Comparison of ENCODE assay signal across 18 cellular contexts in genomic region chr4:105631818-105632400, GRCh38.
DNase-seq lines count a peak whose midpoint lies in the region; ATAC-seq and TF ChIP-seq lines count a peak whose summit lies in the region.
"Had no signal": no experiment of that assay in that cellular context is flagged by ENCODE, and none has a peak within 500 bp of the region (broad histone marks: within the 10 kb centered on the region; RNA-seq: fewer than 3 reads in every experiment).

No MANE protein-coding gene starts in this region.

- no peaks in the 10 kb centered on the region for H3K36me3 Mint-ChIP-seq in GM23338 (ENCODE audit: low read depth)
- H3K36me3 Mint-ChIP-seq in activated CD4-positive, alpha-beta T cell treated with anti-CD3 and anti-CD28 coated beads, Interleukin-2, amount 10 ng/mL, durations not matched to agents 24 days and 14 days (ENCODE audit: low read depth): no peaks in the 10 kb centered on the region
- no peaks in the 10 kb centered on the region for H3K36me3 Mint-ChIP-seq in activated CD8-positive, alpha-beta memory T cell treated with anti-CD3 and anti-CD28 coated beads, Interleukin-2, amount 10 ng/mL, durations not matched to agents 7 days and 5 days
- H3K36me3 Mint-ChIP-seq: activated naive CD4-positive, alpha-beta T cell treated with anti-CD3 and anti-CD28 coated beads, Interleukin-2, amount 50 U/mL, for 72 hours; IgD-negative memory B cell; naive thymus-derived CD8-positive, alpha-beta T cell; type B pancreatic cell had no signal

- no peak overlapping the region for H2AFZ ChIP-seq in GM23338
- H2AFZ ChIP-seq: hepatocyte had no signal

- CTCF ChIA-PET in activated CD8-positive, alpha-beta memory T cell treated with anti-CD3 and anti-CD28 coated beads, Interleukin-2, amount 10 ng/mL, durations not matched to agents 7 days and 5 days (lab: Charles Lee): interaction anchor here (1.5 kb wide), 1 partner anchor 19 kb away, joined by 3 read pairs; no protein-coding TSS in a partner anchor

- H3K4me3 Mint-ChIP-seq in GM23338: no peak overlapping the region
- no peak overlapping the region for H3K4me3 Mint-ChIP-seq in activated CD4-positive, alpha-beta T cell treated with anti-CD3 and anti-CD28 coated beads, Interleukin-2, amount 10 ng/mL, durations not matched to agents 24 days and 14 days
- no peak overlapping the region for H3K4me3 Mint-ChIP-seq in activated CD8-positive, alpha-beta memory T cell treated with anti-CD3 and anti-CD28 coated beads, Interleukin-2, amount 10 ng/mL, durations not matched to agents 7 days and 5 days
- H3K4me3 Mint-ChIP-seq: IgD-negative memory B cell; naive thymus-derived CD8-positive, alpha-beta T cell; type B pancreatic cell had no signal

- intact Hi-C loops in activated CD4-positive, alpha-beta T cell treated with anti-CD3 and anti-CD28 coated beads, Interleukin-2, amount 10 ng/mL, durations not matched to agents 24 days and 14 days (cut with micrococcal nuclease): no loop called here

- H3K27me3 ChIP-seq in GM23338 (ENCODE audit: insufficient read depth) (no peaks in the 10 kb centered on the region), RWPE2 (ENCODE audit: insufficient read depth, poor library complexity, severe bottlenecking) (no peaks in the 10 kb centered on the region), foreskin keratinocyte (no peaks in the 10 kb centered on the region)
- H3K27me3 ChIP-seq: hepatocyte, left lung, right lobe of liver had no signal

- no peaks in the 10 kb centered on the region for H3K79me2 ChIP-seq in GM23338 (replicated peaks; ENCODE audit: insufficient read depth)
- H3K79me2 ChIP-seq: hepatocyte had no signal

- H3K9me3 ChIP-seq in RWPE2 (ENCODE audit: severe bottlenecking): no peaks in the 10 kb centered on the region
- H3K9me3 ChIP-seq: left lung, right lobe of liver had no signal

- no peaks in the 10 kb centered on the region for H3K9me2 ChIP-seq in GM23338 (ENCODE audit: insufficient read depth)

- no peak overlapping the region for H3K27ac Mint-ChIP-seq in GM23338
- H3K27ac Mint-ChIP-seq in activated CD4-positive, alpha-beta T cell treated with anti-CD3 and anti-CD28 coated beads, Interleukin-2, amount 10 ng/mL, durations not matched to agents 24 days and 14 days: no peak overlapping the region
- no peak overlapping the region for H3K27ac Mint-ChIP-seq in activated CD8-positive, alpha-beta memory T cell treated with anti-CD3 and anti-CD28 coated beads, Interleukin-2, amount 10 ng/mL, durations not matched to agents 7 days and 5 days
- H3K27ac Mint-ChIP-seq: activated naive CD4-positive, alpha-beta T cell treated with anti-CD3 and anti-CD28 coated beads, Interleukin-2, amount 50 U/mL, for 72 hours; IgD-negative memory B cell; type B pancreatic cell had no signal

- no peak; the same call in 2 of the 3 replicates for ATAC-seq in GM23338
- ATAC-seq in RWPE2 (ENCODE audit: low read depth): no peak
- ATAC-seq in foreskin keratinocyte: peak; percentile 13
- no peak for ATAC-seq in activated CD8-positive, alpha-beta memory T cell treated with anti-CD3 and anti-CD28 coated beads, Interleukin-2, amount 10 ng/mL, durations not matched to agents 7 days and 5 days
- ATAC-seq: activated naive CD4-positive, alpha-beta T cell treated with anti-CD3 and anti-CD28 coated beads, Interleukin-2, amount 50 U/mL, for 72 hours; naive thymus-derived CD8-positive, alpha-beta T cell had no signal

- no peak overlapping the region for H3K4me2 ChIP-seq in GM23338
- H3K4me2 ChIP-seq: hepatocyte had no signal

- peaks cover 11% of the 10 kb centered on the region; the same call in 2 of the 3 replicates for H3K4me1 Mint-ChIP-seq in GM23338
- H3K4me1 Mint-ChIP-seq in activated CD4-positive, alpha-beta T cell treated with anti-CD3 and anti-CD28 coated beads, Interleukin-2, amount 10 ng/mL, durations not matched to agents 24 days and 14 days: no peaks in the 10 kb centered on the region
- H3K4me1 Mint-ChIP-seq in activated CD8-positive, alpha-beta memory T cell treated with anti-CD3 and anti-CD28 coated beads, Interleukin-2, amount 10 ng/mL, durations not matched to agents 7 days and 5 days: no peaks in the 10 kb centered on the region
- H3K4me1 Mint-ChIP-seq: naive thymus-derived CD8-positive, alpha-beta T cell had no signal

- H3K27me3 Mint-ChIP-seq in GM23338 (ENCODE audit: insufficient read depth, low read depth, poor library complexity): peaks cover 2% of the 10 kb centered on the region
- peaks cover 13% of the 10 kb centered on the region for H3K27me3 Mint-ChIP-seq in activated CD4-positive, alpha-beta T cell treated with anti-CD3 and anti-CD28 coated beads, Interleukin-2, amount 10 ng/mL, durations not matched to agents 24 days and 14 days
- peaks cover 23% of the 10 kb centered on the region for H3K27me3 Mint-ChIP-seq in activated CD8-positive, alpha-beta memory T cell treated with anti-CD3 and anti-CD28 coated beads, Interleukin-2, amount 10 ng/mL, durations not matched to agents 7 days and 5 days
- H3K27me3 Mint-ChIP-seq: type B pancreatic cell had no signal

- H3K4me3 ChIP-seq in GM23338 (no peak overlapping the region), RWPE2 (ENCODE audit: severe bottlenecking) (no peak overlapping the region)
- H3K4me3 ChIP-seq: hepatocyte, left lung, right lobe of liver had no signal

- no peaks in the 10 kb centered on the region for H4K20me1 ChIP-seq in GM23338 (replicated peaks; ENCODE audit: insufficient read depth)

- TF ChIP-seq CTCF in AG09319 (IDR thresholded peaks at IDR 0.05; ENCODE audit: low read depth, low read length): peak; percentile 35
- TF ChIP-seq CTCF in GM23338 (conservative IDR thresholded peaks at IDR 0.05; ENCODE audit: low read depth in 2 of 2): peak in 1 of 2 experiments; percentile 47; a peak in 3 of 4 replicates
- TF ChIP-seq CTCF in RWPE2 (IDR thresholded peaks at IDR 0.05; ENCODE audit: poor library complexity, severe bottlenecking): no peak
- TF ChIP-seq CTCF in foreskin keratinocyte (conservative IDR thresholded peaks at IDR 0.05): no peak

- H3K9me3 Mint-ChIP-seq in GM23338: no peaks in the 10 kb centered on the region
- H3K9me3 Mint-ChIP-seq in activated CD4-positive, alpha-beta T cell treated with anti-CD3 and anti-CD28 coated beads, Interleukin-2, amount 10 ng/mL, durations not matched to agents 24 days and 14 days: no peaks in the 10 kb centered on the region
- H3K9me3 Mint-ChIP-seq in activated CD8-positive, alpha-beta memory T cell treated with anti-CD3 and anti-CD28 coated beads, Interleukin-2, amount 10 ng/mL, durations not matched to agents 7 days and 5 days (ENCODE audit: low read depth): no peaks in the 10 kb centered on the region
- H3K9me3 Mint-ChIP-seq: activated naive CD4-positive, alpha-beta T cell treated with anti-CD3 and anti-CD28 coated beads, Interleukin-2, amount 50 U/mL, for 72 hours; IgD-negative memory B cell; naive thymus-derived CD8-positive, alpha-beta T cell; type B pancreatic cell had no signal

- H3F3A ChIP-seq in GM23338 (replicated peaks; ENCODE audit: low read depth): no peaks in the 10 kb centered on the region

- H3K27ac ChIP-seq in GM23338 (ENCODE audit: low read depth): no peak overlapping the region
- H3K27ac ChIP-seq in RWPE2 (ENCODE audit: poor library complexity, severe bottlenecking): peak overlapping the region; percentile 18
- peak overlapping the region; percentile 64 for H3K27ac ChIP-seq in foreskin keratinocyte
- H3K27ac ChIP-seq: hepatocyte, left lung, right lobe of liver had no signal

- DNase-seq in AG09319 (ENCODE audit: extremely low read depth, low read depth) (no peak), GM23338 (ENCODE audit: low spot score) (peak; percentile 38), RWPE2 (ENCODE audit: low spot score) (no peak), foreskin keratinocyte (no peak), T-helper 1 cell (no peak)
- DNase-seq in activated T-cell treated with anti-CD3 and anti-CD28 coated beads, Interleukin-2, amount 50 U/mL, for 48 hours: no peak
- no peak for DNase-seq in activated CD4-positive, alpha-beta T cell treated with anti-CD3 and anti-CD28 coated beads, Interleukin-2, amount 10 ng/mL, durations not matched to agents 24 days and 14 days
- no peak for DNase-seq in activated CD8-positive, alpha-beta memory T cell treated with anti-CD3 and anti-CD28 coated beads, Interleukin-2, amount 10 ng/mL, durations not matched to agents 7 days and 5 days
- DNase-seq: central memory CD4-positive, alpha-beta T cell; left lung; naive thymus-derived CD8-positive, alpha-beta T cell; NCI-H187; right lobe of liver; stimulated activated CD4-positive, alpha-beta T cell treated with anti-CD3 and anti-CD28 coated beads, Interleukin-2, amount 100 ng/mL, for 48 hours had no signal

- H3K4me1 ChIP-seq in GM23338 (ENCODE audit: insufficient read depth): no peaks in the 10 kb centered on the region
- H3K4me1 ChIP-seq in RWPE2 (ENCODE audit: insufficient read depth, poor library complexity, severe bottlenecking): peaks cover 29% of the 10 kb centered on the region
- H3K4me1 ChIP-seq in foreskin keratinocyte: peaks cover 34% of the 10 kb centered on the region
- H3K4me1 ChIP-seq: right lobe of liver had no signal

- H3K36me3 ChIP-seq in GM23338 (ENCODE audit: insufficient read depth) (no peaks in the 10 kb centered on the region), RWPE2 (ENCODE audit: low read depth) (no peaks in the 10 kb centered on the region)
- H3K36me3 ChIP-seq: left lung, right lobe of liver had no signal

TF ChIP-seq in GM23338, 12 proteins besides CTCF, POLR2A, EP300 and RAD21 (continues in another document):
- TF ChIP-seq POLR2AphosphoS5 (IDR thresholded peaks at IDR 0.05; ENCODE audit: low read depth): no peak
- TF ChIP-seq ZNF114 (CRISPR knock-in tag; IDR thresholded peaks at IDR 0.05): no peak
- no peak for TF ChIP-seq EZH2phosphoT487 (IDR thresholded peaks at IDR 0.05; ENCODE audit: unreplicated experiment)
- TF ChIP-seq STAT1 (IDR thresholded peaks at IDR 0.05; ENCODE audit: unreplicated experiment): no peak
- TF ChIP-seq JUNB (IDR thresholded peaks at IDR 0.05; ENCODE audit: unreplicated experiment): no peak
